In the genomic region with DNA sequence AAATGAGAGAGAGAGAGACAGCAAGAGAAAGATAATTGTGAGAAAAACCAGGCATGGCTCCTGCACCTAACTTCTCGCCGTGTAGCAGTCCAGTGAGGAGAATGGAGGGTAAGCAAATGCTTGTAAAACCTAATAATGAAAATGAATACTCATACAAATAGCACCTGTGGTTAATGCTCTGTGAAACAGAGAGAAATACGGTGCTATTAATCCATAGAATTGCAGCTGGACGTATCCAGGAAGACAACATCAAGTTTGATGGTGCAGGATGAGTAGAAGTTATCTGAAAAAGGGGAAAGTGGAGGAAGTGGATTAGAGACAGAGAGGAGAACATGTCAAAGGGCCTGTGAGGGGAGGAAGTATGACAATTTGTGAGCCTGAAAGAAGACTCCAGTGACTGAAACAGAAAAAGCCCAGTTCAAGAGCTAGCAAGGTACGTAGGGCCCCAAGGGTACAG, we compare ENCODE assay signal across 15 cellular contexts.
DNase-seq lines count a peak whose midpoint lies in the region; ATAC-seq and TF ChIP-seq lines count a peak whose summit lies in the region.
"Had no signal": no experiment of that assay in that cellular context is flagged by ENCODE, and none has a peak within 500 bp of the region (broad histone marks: within the 10 kb centered on the region; RNA-seq: fewer than 3 reads in every experiment).

No MANE protein-coding gene starts in this region.

- H3K9me3 ChIP-seq in hepatocyte (ENCODE audit: low read depth): no peaks in the 10 kb centered on the region
- no peaks in the 10 kb centered on the region for H3K9me3 ChIP-seq in GM23248 (ENCODE audit: low read depth)
- H3K9me3 ChIP-seq: breast epithelium, heart right ventricle, neutrophil, spleen had no signal

- intact Hi-C loops in activated CD4-positive, alpha-beta T cell treated with anti-CD3 and anti-CD28 coated beads, Interleukin-2, amount 10 ng/mL, durations not matched to agents 24 days and 14 days (cut with micrococcal nuclease): no loop called here

- DNase-seq in mesendoderm (no peak), hepatocyte (ENCODE audit: low spot score) (no peak), GM23248 (no peak)
- no peak for DNase-seq in activated CD4-positive, alpha-beta T cell treated with anti-CD3 and anti-CD28 coated beads, Interleukin-2, amount 10 ng/mL, durations not matched to agents 24 days and 14 days
- DNase-seq: activated effector memory CD4-positive, alpha-beta T cell treated with Interleukin-2 at 50 U/mL for 16 hours; endodermal cell; heart right ventricle; NCI-H1694 treated with DMSO at 0.1 percent for 48 hours; spleen had no signal

- H3K27me3 ChIP-seq in mesendoderm (ENCODE audit: insufficient read depth, low read length, poor library complexity) (no peaks in the 10 kb centered on the region), hepatocyte (no peaks in the 10 kb centered on the region), GM23248 (replicated peaks; ENCODE audit: insufficient read depth) (peaks cover 13% of the 10 kb centered on the region; the same call in 1 of the 2 replicates)
- H3K27me3 ChIP-seq: breast epithelium, neutrophil, spleen had no signal

- no peak overlapping the region for H2AK5ac ChIP-seq in mesendoderm (ENCODE audit: low read length)

- H4K5ac ChIP-seq in mesendoderm (ENCODE audit: low read length): no peak overlapping the region

- no peak overlapping the region for H3K27ac Mint-ChIP-seq in activated CD4-positive, alpha-beta T cell treated with anti-CD3 and anti-CD28 coated beads, Interleukin-2, amount 10 ng/mL, durations not matched to agents 24 days and 14 days
- H3K27ac Mint-ChIP-seq: endodermal cell had no signal

- H3K4me3 ChIP-seq in mesendoderm (ENCODE audit: low read length): no peak overlapping the region
- no peak overlapping the region for H3K4me3 ChIP-seq in hepatocyte
- H3K4me3 ChIP-seq in GM23248: no peak overlapping the region
- H3K4me3 ChIP-seq: breast epithelium, heart right ventricle, spleen had no signal

- H3K23ac ChIP-seq in mesendoderm (ENCODE audit: low read length): no peak overlapping the region

- H3K9me3 Mint-ChIP-seq in activated CD4-positive, alpha-beta T cell treated with anti-CD3 and anti-CD28 coated beads, Interleukin-2, amount 10 ng/mL, durations not matched to agents 24 days and 14 days: no peaks in the 10 kb centered on the region
- H3K9me3 Mint-ChIP-seq: endodermal cell had no signal

- H3K9me2 ChIP-seq in hepatocyte (replicated peaks; ENCODE audit: insufficient read depth): no peaks in the 10 kb centered on the region
- no peaks in the 10 kb centered on the region for H3K9me2 ChIP-seq in GM23248 (ENCODE audit: insufficient read depth)

- H2AFZ ChIP-seq in hepatocyte (no peak overlapping the region), GM23248 (no peak overlapping the region)

- H3K27ac ChIP-seq in mesendoderm (ENCODE audit: low read depth, low read length): no peak overlapping the region
- H3K27ac ChIP-seq in hepatocyte: no peak overlapping the region
- no peak overlapping the region for H3K27ac ChIP-seq in GM23248
- H3K27ac ChIP-seq: breast epithelium, heart right ventricle, neutrophil, spleen had no signal

- no peaks in the 10 kb centered on the region for H3K79me2 ChIP-seq in mesendoderm (ENCODE audit: control insufficient read depth, insufficient read depth, low read length)
- no peaks in the 10 kb centered on the region for H3K79me2 ChIP-seq in hepatocyte
- no peaks in the 10 kb centered on the region for H3K79me2 ChIP-seq in GM23248 (ENCODE audit: insufficient read depth)

- H3K9ac ChIP-seq in mesendoderm (ENCODE audit: low read length): no peak overlapping the region
- no peak overlapping the region for H3K9ac ChIP-seq in GM23248

- no peaks in the 10 kb centered on the region for H3F3A ChIP-seq in GM23248 (ENCODE audit: insufficient read depth)

- no peak overlapping the region for H3K56ac ChIP-seq in mesendoderm (ENCODE audit: low read length)

- no peak overlapping the region for H2BK5ac ChIP-seq in mesendoderm (ENCODE audit: low read length)

- WGBS in mesendoderm (ENCODE audit: extremely low coverage, insufficient coverage, low lambda C conversion rate): no CpG with 5 or more reads among the region's 5 CpGs
- WGBS in hepatocyte (ENCODE audit: low lambda C conversion rate, missing lambda C conversion rate): 57% methylated on average over 5 of the region's 5 CpGs
- WGBS in GM23248 (ENCODE audit: low coverage in 1 of 2, low lambda C conversion rate in 2 of 2, missing lambda C conversion rate in 2 of 2), 2 experiments: 23 to 25% methylated on average over 5 of the region's 5 CpGs

- H3K36me3 ChIP-seq in mesendoderm (ENCODE audit: control insufficient read depth, insufficient read depth, low read length) (no peaks in the 10 kb centered on the region), hepatocyte (replicated peaks; ENCODE audit: insufficient read depth, low read depth) (no peaks in the 10 kb centered on the region), GM23248 (ENCODE audit: low read depth) (no peaks in the 10 kb centered on the region)
- H3K36me3 ChIP-seq: breast epithelium, heart right ventricle, neutrophil, spleen had no signal

- in situ Hi-C loops in GM23248 (cut with MboI): no loop called here

- H2BK15ac ChIP-seq in mesendoderm (replicated peaks; ENCODE audit: low read depth): no peak overlapping the region

- TF ChIP-seq CTCF in hepatocyte (IDR thresholded peaks at IDR 0.05; ENCODE audit: poor library complexity): no peak

- ATAC-seq in GM18499 (IDR thresholded peaks at IDR 0.05; ENCODE audit: insufficient read depth, unreplicated experiment) (peak; percentile 92), GM19452 (IDR thresholded peaks at IDR 0.05; ENCODE audit: unreplicated experiment) (peak; percentile 87), HG02763 (IDR thresholded peaks at IDR 0.05; ENCODE audit: unreplicated experiment) (peak; percentile 81), HG03378 (IDR thresholded peaks at IDR 0.05; ENCODE audit: unreplicated experiment) (peak; percentile 85)
- ATAC-seq: heart right ventricle had no signal

- no peaks in the 10 kb centered on the region for H3K79me1 ChIP-seq in mesendoderm (ENCODE audit: low read length)

- no peaks in the 10 kb centered on the region for H3K36me3 Mint-ChIP-seq in activated CD4-positive, alpha-beta T cell treated with anti-CD3 and anti-CD28 coated beads, Interleukin-2, amount 10 ng/mL, durations not matched to agents 24 days and 14 days (ENCODE audit: low read depth)

- H3K4me1 ChIP-seq in mesendoderm (ENCODE audit: control insufficient read depth, low read depth, low read length) (no peaks in the 10 kb centered on the region), hepatocyte (ENCODE audit: insufficient read depth) (no peaks in the 10 kb centered on the region), GM23248 (ENCODE audit: insufficient read depth) (no peaks in the 10 kb centered on the region)
- H3K4me1 ChIP-seq: breast epithelium, heart right ventricle, spleen had no signal

- H3K4me2 ChIP-seq in mesendoderm (ENCODE audit: low read length) (no peak overlapping the region), hepatocyte (no peak overlapping the region), GM23248 (ENCODE audit: unreplicated experiment) (no peak overlapping the region)

- no peak overlapping the region for H3K18ac ChIP-seq in mesendoderm (ENCODE audit: low read length)

- H3K27me3 Mint-ChIP-seq in activated CD4-positive, alpha-beta T cell treated with anti-CD3 and anti-CD28 coated beads, Interleukin-2, amount 10 ng/mL, durations not matched to agents 24 days and 14 days: no peaks in the 10 kb centered on the region

- H3K4me3 Mint-ChIP-seq in activated CD4-positive, alpha-beta T cell treated with anti-CD3 and anti-CD28 coated beads, Interleukin-2, amount 10 ng/mL, durations not matched to agents 24 days and 14 days: no peak overlapping the region
- H3K4me3 Mint-ChIP-seq: endodermal cell had no signal

- no peak overlapping the region for H4K8ac ChIP-seq in mesendoderm (ENCODE audit: low read depth, low read length)

- H3K4me1 Mint-ChIP-seq in activated CD4-positive, alpha-beta T cell treated with anti-CD3 and anti-CD28 coated beads, Interleukin-2, amount 10 ng/mL, durations not matched to agents 24 days and 14 days: no peaks in the 10 kb centered on the region
- H3K4me1 Mint-ChIP-seq: endodermal cell had no signal

- H4K20me1 ChIP-seq in hepatocyte (ENCODE audit: insufficient read depth, poor library complexity, severe bottlenecking) (no peaks in the 10 kb centered on the region), GM23248 (ENCODE audit: insufficient read depth) (no peaks in the 10 kb centered on the region)

- no peak overlapping the region for H2BK120ac ChIP-seq in mesendoderm (ENCODE audit: low read depth, low read length)

- H3K4ac ChIP-seq in mesendoderm (ENCODE audit: low read depth, low read length): no peak overlapping the region
